ENCODE assay signal across 1 cellular context in the genomic region with DNA sequence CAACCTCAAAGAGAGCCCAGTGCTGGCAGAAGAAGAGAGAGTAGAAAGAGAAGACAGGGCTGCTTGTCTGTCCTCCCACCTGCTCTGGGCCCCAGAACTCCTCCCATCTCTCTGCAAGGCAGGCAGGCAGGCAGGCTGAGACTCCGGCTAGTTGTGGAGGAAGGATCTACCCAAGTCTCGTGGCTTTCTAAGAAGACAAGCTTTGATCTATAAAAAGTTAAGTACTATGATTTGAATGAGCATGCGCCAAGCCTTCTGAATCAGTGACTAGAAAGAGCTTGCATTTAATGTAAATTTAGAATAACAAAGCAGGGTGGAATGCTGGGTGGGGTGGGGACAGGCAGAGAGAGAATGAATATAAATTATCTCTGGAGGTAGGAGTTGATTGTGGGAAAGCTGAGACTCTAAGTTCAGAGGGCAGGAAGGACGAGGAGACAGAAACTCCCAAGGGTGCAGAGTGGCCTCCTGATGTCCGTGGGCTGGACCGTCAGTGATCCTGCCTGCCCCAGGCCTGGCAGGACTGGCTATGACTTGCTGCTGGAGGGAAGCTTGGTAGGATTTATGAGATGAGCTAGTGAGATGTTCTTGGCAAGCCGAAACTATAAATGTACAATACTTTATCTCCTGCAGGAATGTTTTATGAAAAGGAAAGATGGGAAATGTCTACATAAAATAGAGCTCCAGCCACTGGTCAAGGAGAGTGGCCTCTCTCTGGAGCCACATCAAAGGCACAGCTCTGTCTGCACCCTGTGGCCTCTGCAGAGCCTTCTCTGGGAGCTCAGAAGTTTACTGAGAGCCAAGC.
TF ChIP-seq lines count a peak whose summit lies in the region.

No MANE protein-coding gene starts in this region.

TF ChIP-seq in IMR-90, 13 proteins besides CTCF, POLR2A, EP300 and RAD21 (continued from another document):
- TF ChIP-seq MAFK (IDR thresholded peaks at IDR 0.05; ENCODE audit: low read depth, low read length): no peak
- no peak for TF ChIP-seq MAZ (IDR thresholded peaks at IDR 0.05; ENCODE audit: borderline replicate concordance, low read depth, low read length)
- no peak for TF ChIP-seq NFE2L2 (IDR thresholded peaks at IDR 0.05; ENCODE audit: low read depth, low read length)
- no peak for TF ChIP-seq RFX5 (IDR thresholded peaks at IDR 0.05; ENCODE audit: low read depth, low read length)
- TF ChIP-seq FOS (IDR thresholded peaks at IDR 0.05; ENCODE audit: low read depth, low read length): no peak
- TF ChIP-seq CEBPB (IDR thresholded peaks at IDR 0.05; ENCODE audit: low read depth, low read length): no peak
- no peak for TF ChIP-seq RCOR1 (IDR thresholded peaks at IDR 0.05; ENCODE audit: insufficient replicate concordance, low read length)
- TF ChIP-seq SMC3 (IDR thresholded peaks at IDR 0.05; ENCODE audit: low read depth, low read length): no peak
- TF ChIP-seq USF2 (IDR thresholded peaks at IDR 0.05; ENCODE audit: low read depth, low read length): no peak
- TF ChIP-seq BHLHE40 (IDR thresholded peaks at IDR 0.05; ENCODE audit: low read depth, low read length): no peak
- TF ChIP-seq MXI1 (IDR thresholded peaks at IDR 0.05; ENCODE audit: borderline replicate concordance, low read depth, low read length): no peak
